In genomic region chr1:160050182-160050581, GRCh38 we compare ENCODE assay signal across 14 cellular contexts. TPM values are rescaled to one million over a fixed set of nuclear protein-coding genes. Genes with fewer than 3 reads are reported as not detected.
A peak's percentile ranks its signal among the peaks of the same experiment; 100 is the strongest.
DNase-seq lines count a peak whose midpoint lies in the region; TF ChIP-seq lines count a peak whose summit lies in the region.
"Not testable (repeated sequence)": the region's sequence is repeated elsewhere in the genome, so short reads cannot be mapped to it uniquely, and the experiment has no call there.
"Had no signal": no experiment of that assay in that cellular context is flagged by ENCODE, and none has a peak within 500 bp of the region (broad histone marks: within the 10 kb centered on the region; RNA-seq: fewer than 3 reads in every experiment).

No MANE protein-coding gene starts in this region.

- H3K36me3 Mint-ChIP-seq in osteocyte (ENCODE audit: unreplicated experiment) = not testable (repeated sequence)

- peaks cover 69% of the 10 kb centered on the region for H3K27me3 Mint-ChIP-seq in osteocyte (ENCODE audit: unreplicated experiment)

- H3K4me1 Mint-ChIP-seq in osteocyte (ENCODE audit: unreplicated experiment) = not testable (repeated sequence)

- not testable (repeated sequence) for H3K4me3 ChIP-seq in MG63; fibroblast of the aortic adventitia (ENCODE audit: low read depth, low read length)

- not testable (repeated sequence) for H3K4me3 Mint-ChIP-seq in osteocyte (ENCODE audit: unreplicated experiment)

- not testable (repeated sequence) for H3K36me3 ChIP-seq in MG63

- peak overlapping the region; percentile 69 for H3K27ac ChIP-seq in angular gyrus (ENCODE audit: low read depth, low read length)
- H3K27ac ChIP-seq in caudate nucleus (ENCODE audit: low read depth, low read length) = peak overlapping the region; percentile 37
- H3K27ac ChIP-seq in temporal lobe (ENCODE audit: low read depth, low read length) = peak overlapping the region; percentile 85

- not testable (repeated sequence) for H3K27ac Mint-ChIP-seq in osteocyte (ENCODE audit: unreplicated experiment)

- not testable (repeated sequence) for TF ChIP-seq CTCF in fibroblast of the aortic adventitia (IDR thresholded peaks at IDR 0.05; ENCODE audit: insufficient read depth, low read length); osteocyte (IDR thresholded peaks at IDR 0.05)

- DNase-seq in DMS53 (lab: John Stamatoyannopoulos, UW) = peak; percentile 8
- DNase-seq in MG63 = peak; percentile 17
- DNase-seq in caudate nucleus (lab: John Stamatoyannopoulos, UW) = not testable (repeated sequence)
- peak; percentile 14 for DNase-seq in fibroblast of the aortic adventitia (ENCODE audit: low read depth)
- peak; percentile 6 for DNase-seq in osteocyte (ENCODE audit: extremely low spot score, unreplicated experiment)

- not testable (repeated sequence) for H3K9me3 ChIP-seq in MG63

- not testable (repeated sequence) for H3K9me3 Mint-ChIP-seq in osteocyte (ENCODE audit: unreplicated experiment)

- peaks cover 19% of the 10 kb centered on the region for H3K27me3 ChIP-seq in MG63

RNA-seq across cellular contexts. Expression of gene PIGM, which starts 18.4 kb away (rescaled TPM):
- 4.1 and 4.6 TPM in 2 replicates for total RNA-seq in MG63 (2014; rRNA removed; shearing (Covaris generic); ENCODE audit: low replicate concordance)
- 3.3 and 7.7 TPM in 2 replicates for total RNA-seq in fibroblast of the aortic adventitia (ENCODE audit: low replicate concordance)
- 7.6 and 7.7 TPM in 2 replicates for total RNA-seq in osteocyte
- total RNA-seq in temporal lobe = 5.9 TPM

RNA-seq across cellular contexts. Expression of gene KCNJ10, which starts 19.8 kb away (rescaled TPM):
- not detected in 2 replicates for total RNA-seq in MG63 (2014; rRNA removed; shearing (Covaris generic); ENCODE audit: low replicate concordance)
- total RNA-seq in fibroblast of the aortic adventitia (ENCODE audit: low replicate concordance) = not detected in 2 replicates
- total RNA-seq in osteocyte = not detected in 2 replicates
- 5.9 TPM for total RNA-seq in temporal lobe
- total RNA-seq: B cell; CD4-positive, CD25-positive, alpha-beta regulatory T cell; CD8-positive, alpha-beta T cell; GM23248; H7 had no signal

RNA-seq across cellular contexts. Expression of gene KCNJ9, which starts 31.2 kb away (rescaled TPM):
- total RNA-seq in MG63 (2014; rRNA removed; shearing (Covaris generic); ENCODE audit: low replicate concordance) = not detected in 2 replicates
- total RNA-seq in fibroblast of the aortic adventitia (ENCODE audit: low replicate concordance) (0.08 TPM in 1 of 2 replicates, not detected in the other), osteocyte (not detected in 2 replicates), temporal lobe (10.6 TPM)
- total RNA-seq: B cell; Caco-2; CD4-positive, CD25-positive, alpha-beta regulatory T cell; CD8-positive, alpha-beta T cell; GM12878; GM23248; H7 had no signal

RNA-seq across cellular contexts. Expression of gene IGSF8, which starts 48.2 kb away (rescaled TPM):
- total RNA-seq in MG63 (2014; rRNA removed; shearing (Covaris generic); ENCODE audit: low replicate concordance) = 18.0 and 20.2 TPM in 2 replicates
- total RNA-seq in fibroblast of the aortic adventitia (ENCODE audit: low replicate concordance) = 10.1 and 10.8 TPM in 2 replicates
- total RNA-seq in osteocyte = 24.0 and 26.6 TPM in 2 replicates
- total RNA-seq in temporal lobe = 43.5 TPM

Comparison
In these comparisons a context has a peak if more than half of its experiments do, and no peak if none do; other contexts are left out.
1. RNA of gene KCNJ9, which starts 31.2 kb away (total RNA-seq): 10.6 TPM in temporal lobe (single experiment); not detected in MG63, 0.08 TPM in fibroblast of the aortic adventitia and not detected in osteocyte; every median in the first group is over 10 times any median in the second.
2. Peak in every context shown above with its lines, with median percentiles within 50 percentile points of each other: H3K27ac ChIP-seq.